In genomic region chr3:150227839-150228238, GRCh38 we compare ENCODE assay signal across 8 cellular contexts.
A peak's percentile ranks its signal among the peaks of the same experiment; 100 is the strongest.
DNase-seq lines count a peak whose midpoint lies in the region; ATAC-seq and TF ChIP-seq lines count a peak whose summit lies in the region.

No MANE protein-coding gene starts in this region.

- no peaks in the 10 kb centered on the region for H3K36me3 Mint-ChIP-seq in activated CD4-positive, alpha-beta memory T cell treated with anti-CD3 and anti-CD28 coated beads, Interleukin-2, amount 10 ng/mL, durations not matched to agents 7 days and 5 days (ENCODE audit: low read depth)

- TF ChIP-seq POLR2A in heart left ventricle (IDR thresholded peaks at IDR 0.05) (no peak), sigmoid colon (IDR thresholded peaks at IDR 0.05) (no peak)

- H3K27me3 Mint-ChIP-seq in activated CD4-positive, alpha-beta memory T cell treated with anti-CD3 and anti-CD28 coated beads, Interleukin-2, amount 10 ng/mL, durations not matched to agents 7 days and 5 days: peaks cover 17% of the 10 kb centered on the region

- no peak for TF ChIP-seq EP300 in sigmoid colon (IDR thresholded peaks at IDR 0.05)

- POLR2A ChIA-PET in activated CD4-positive, alpha-beta memory T cell treated with anti-CD3 and anti-CD28 coated beads, Interleukin-2, amount 10 ng/mL, durations not matched to agents 7 days and 5 days (lab: Charles Lee): no interaction called here

- H3K9me3 Mint-ChIP-seq in activated CD4-positive, alpha-beta memory T cell treated with anti-CD3 and anti-CD28 coated beads, Interleukin-2, amount 10 ng/mL, durations not matched to agents 7 days and 5 days: no peaks in the 10 kb centered on the region

- H3K4me3 ChIP-seq in BE2C (ENCODE audit: low read depth, low read length) (no peak overlapping the region), heart left ventricle (no peak overlapping the region), sigmoid colon (no peak overlapping the region)

- 47 to 55% (median 49%) methylated on average over 4 to 5 of the region's 5 CpGs for WGBS in heart left ventricle, 4 donors
- WGBS in sigmoid colon, 2 donors: 18 to 38% methylated on average over 5 of the region's 5 CpGs

- intact Hi-C loops in heart left ventricle (cut with DNase I) (loop anchor here (2.0 to 10.0 kb wide), 5 partner anchors 184 to 269 kb away; no protein-coding TSS in a partner anchor), sigmoid colon (cut with DNase I) (loop anchor here (5.0 kb wide), 2 partner anchors 184 to 269 kb away; no protein-coding TSS in a partner anchor)

- TF ChIP-seq CTCF in BE2C (IDR thresholded peaks at IDR 0.05; ENCODE audit: low read depth, low read length): peak; percentile 78
- peak; percentile 44 to 69 (median 57) for TF ChIP-seq CTCF in heart left ventricle (IDR thresholded peaks at IDR 0.05)
- TF ChIP-seq CTCF in sigmoid colon (IDR thresholded peaks at IDR 0.05): peak; percentile 45 to 63 (median 46)

- no peaks in the 10 kb centered on the region for H3K36me3 ChIP-seq in BE2C
- no peaks in the 10 kb centered on the region for H3K36me3 ChIP-seq in heart left ventricle
- H3K36me3 ChIP-seq in sigmoid colon: no peaks in the 10 kb centered on the region

- DNase-seq in BE2C (peak; percentile 76), GM19240 (ENCODE audit: insufficient read length, low spot score) (peak; percentile 11), NCI-H226 (peak; percentile 60), heart left ventricle (peak in 4 of 5 donors; percentile 25 to 43 (median 35)), sigmoid colon (no peak), DMS79 treated with DMSO at 0.1 percent for 48 hours (lab: John Stamatoyannopoulos, UW) (no peak)
- DNase-seq in activated CD4-positive, alpha-beta memory T cell treated with anti-CD3 and anti-CD28 coated beads, Interleukin-2, amount 10 ng/mL, durations not matched to agents 7 days and 5 days: peak; percentile 36

- CTCF ChIA-PET in activated CD4-positive, alpha-beta memory T cell treated with anti-CD3 and anti-CD28 coated beads, Interleukin-2, amount 10 ng/mL, durations not matched to agents 7 days and 5 days (lab: Charles Lee): interaction anchor here (1.0 to 1.9 kb wide), 3 partner anchors 12 to 267 kb away, joined by 3 to 5 read pairs (median 4); no protein-coding TSS in a partner anchor

- H3K27ac Mint-ChIP-seq in activated CD4-positive, alpha-beta memory T cell treated with anti-CD3 and anti-CD28 coated beads, Interleukin-2, amount 10 ng/mL, durations not matched to agents 7 days and 5 days: no peak overlapping the region

- ATAC-seq in heart left ventricle (peak in 3 of 4 donors; percentile 17 to 59 (median 28)), HG03175 (IDR thresholded peaks at IDR 0.05; ENCODE audit: unreplicated experiment) (no peak)

- no peaks in the 10 kb centered on the region for H3K27me3 ChIP-seq in BE2C
- peaks cover 0 to 6% (median 0%) of the 10 kb centered on the region in 9 donors for H3K27me3 ChIP-seq in heart left ventricle
- no peaks in the 10 kb centered on the region for H3K27me3 ChIP-seq in sigmoid colon

- no peaks in the 10 kb centered on the region for H3K4me1 Mint-ChIP-seq in activated CD4-positive, alpha-beta memory T cell treated with anti-CD3 and anti-CD28 coated beads, Interleukin-2, amount 10 ng/mL, durations not matched to agents 7 days and 5 days

- H3K27ac ChIP-seq in heart left ventricle: no peak overlapping the region
- no peak overlapping the region for H3K27ac ChIP-seq in sigmoid colon

- H3K9me3 ChIP-seq in BE2C: no peaks in the 10 kb centered on the region
- no peaks in the 10 kb centered on the region for H3K9me3 ChIP-seq in heart left ventricle
- no peaks in the 10 kb centered on the region for H3K9me3 ChIP-seq in sigmoid colon

- no peaks in the 10 kb centered on the region for H3K4me1 ChIP-seq in BE2C
- peaks cover 0 to 20% (median 2%) of the 10 kb centered on the region in 12 donors for H3K4me1 ChIP-seq in heart left ventricle
- peaks cover 0 to 6% (median under 1%) of the 10 kb centered on the region in 4 donors for H3K4me1 ChIP-seq in sigmoid colon

- no peak overlapping the region for H3K4me3 Mint-ChIP-seq in activated CD4-positive, alpha-beta memory T cell treated with anti-CD3 and anti-CD28 coated beads, Interleukin-2, amount 10 ng/mL, durations not matched to agents 7 days and 5 days

Comparison
In these comparisons a context has a peak if more than half of its experiments do, and no peak if none do; other contexts are left out.
1. DNase-seq: peak in BE2C (single experiment), GM19240 (single experiment), NCI-H226 (single experiment), activated CD4-positive, alpha-beta memory T cell treated with anti-CD3 and anti-CD28 coated beads, Interleukin-2, amount 10 ng/mL, durations not matched to agents 7 days and 5 days (single experiment) and heart left ventricle (4 of 5); none in sigmoid colon (single experiment) and DMS79 treated with DMSO at 0.1 percent for 48 hours (single experiment).
2. Peak in every context shown above with its lines, with median percentiles within 50 percentile points of each other: CTCF ChIP-seq.